Comparison of ENCODE assay signal across 8 cellular contexts in the genomic region with DNA sequence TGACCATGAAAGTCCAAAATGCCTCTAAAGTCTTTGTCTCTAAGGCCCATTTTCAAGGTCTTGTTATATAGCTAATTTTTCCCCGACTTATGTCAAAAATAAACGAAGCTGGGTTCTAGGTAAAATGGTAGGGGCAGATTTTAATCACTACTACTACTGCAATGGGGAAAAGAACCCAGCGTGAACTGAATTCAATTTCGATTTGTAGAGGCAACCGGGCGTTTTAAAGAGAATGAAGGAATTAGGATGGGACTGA. TPM values are rescaled to one million over a fixed set of nuclear protein-coding genes. Genes with fewer than 3 reads are reported as not detected.
A peak's percentile ranks its signal among the peaks of the same experiment; 100 is the strongest.
DNase-seq lines count a peak whose midpoint lies in the region; FAIRE-seq and TF ChIP-seq lines count a peak whose summit lies in the region.

No MANE protein-coding gene starts in this region.

- 10% methylated on average over 6 of the region's 6 CpGs for WGBS in liver
- WGBS in testis, 2 donors, result 5% methylated on average over 6 of the region's 6 CpGs

- DNase-seq in activated CD4-positive, alpha-beta T cell treated with anti-CD3 and anti-CD28 coated beads, Interleukin-2, amount 10 ng/mL, durations not matched to agents 7 days and 5 days, result no peak
- DNase-seq in activated CD4-positive, alpha-beta T cell treated with anti-CD3 and anti-CD28 coated beads for 1 hour, result no peak
- DNase-seq in astrocyte (ENCODE audit: low read depth) (no peak), testis (no peak), KG1 (lab: John Stamatoyannopoulos, UW) (no peak), DMS53 (lab: John Stamatoyannopoulos, UW) (no peak), occipital lobe (lab: John Stamatoyannopoulos, UW) (no peak)

- peaks cover 12% of the 10 kb centered on the region for H3K27me3 Mint-ChIP-seq in activated CD4-positive, alpha-beta T cell treated with anti-CD3 and anti-CD28 coated beads, Interleukin-2, amount 10 ng/mL, durations not matched to agents 7 days and 5 days
- H3K27me3 Mint-ChIP-seq in astrocyte (ENCODE audit: low read depth, unreplicated experiment), result no peaks in the 10 kb centered on the region

- H3K79me2 ChIP-seq in astrocyte (ENCODE audit: insufficient read depth, low read length), result peaks cover 18% of the 10 kb centered on the region

- peak overlapping the region; percentile 92 for H3K4me3 ChIP-seq in astrocyte (ENCODE audit: insufficient read depth, low read depth, low read length)
- peak overlapping the region; percentile 58 to 97 (median 97) for H3K4me3 ChIP-seq in liver (ENCODE audit: low read depth in 1 of 3, low read length in 3 of 3)
- H3K4me3 ChIP-seq in testis, result peak overlapping the region; percentile 70 to 75

- CTCF ChIA-PET in activated CD4-positive, alpha-beta T cell treated with anti-CD3 and anti-CD28 coated beads, Interleukin-2, amount 10 ng/mL, durations not matched to agents 7 days and 5 days (lab: Charles Lee), result interaction anchor here (1.0 to 1.2 kb wide), 3 partner anchors 9 to 167 kb away, joined by 3 to 4 read pairs (median 3); no protein-coding TSS in a partner anchor

- no peaks in the 10 kb centered on the region for H3K9me3 ChIP-seq in astrocyte (ENCODE audit: insufficient read depth, low read depth, low read length)
- H3K9me3 ChIP-seq in liver (ENCODE audit: control insufficient read depth in 4 of 4, low read length in 3 of 4), result no peaks in the 10 kb centered on the region
- H3K9me3 ChIP-seq in testis, result no peaks in the 10 kb centered on the region

- H3K4me1 ChIP-seq in astrocyte (ENCODE audit: insufficient read depth, low read length) (peaks cover 10% of the 10 kb centered on the region), liver (ENCODE audit: control insufficient read depth in 4 of 4, insufficient read depth in 4 of 4, low read length in 3 of 4) (peaks cover 5 to 12% (median 11%) of the 10 kb centered on the region in 4 donors), testis (peaks cover 3% of the 10 kb centered on the region)

- POLR2A ChIA-PET in activated CD4-positive, alpha-beta T cell treated with anti-CD3 and anti-CD28 coated beads, Interleukin-2, amount 10 ng/mL, durations not matched to agents 7 days and 5 days (lab: Charles Lee), result no interaction called here

- FAIRE-seq in astrocyte (lab: Jason Lieb, UNC), result no peak

- H3K4me1 Mint-ChIP-seq in activated CD4-positive, alpha-beta T cell treated with anti-CD3 and anti-CD28 coated beads, Interleukin-2, amount 10 ng/mL, durations not matched to agents 7 days and 5 days, result peaks cover 36% of the 10 kb centered on the region
- H3K4me1 Mint-ChIP-seq in astrocyte (ENCODE audit: low read depth, unreplicated experiment), result peaks cover 5% of the 10 kb centered on the region

- H3K27me3 ChIP-seq in astrocyte (ENCODE audit: insufficient read depth, low read length) (no peaks in the 10 kb centered on the region), liver (ENCODE audit: control insufficient read depth in 4 of 4, insufficient read depth in 4 of 4, low read length in 3 of 4) (no peaks in the 10 kb centered on the region), testis (no peaks in the 10 kb centered on the region)

- H3K36me3 Mint-ChIP-seq in activated CD4-positive, alpha-beta T cell treated with anti-CD3 and anti-CD28 coated beads, Interleukin-2, amount 10 ng/mL, durations not matched to agents 7 days and 5 days (ENCODE audit: low read depth), result peaks cover 21% of the 10 kb centered on the region
- no peaks in the 10 kb centered on the region for H3K36me3 Mint-ChIP-seq in astrocyte (ENCODE audit: low read depth, unreplicated experiment)

- no peak for TF ChIP-seq POLR2A in testis (IDR thresholded peaks at IDR 0.05)

- H3K9me3 Mint-ChIP-seq in activated CD4-positive, alpha-beta T cell treated with anti-CD3 and anti-CD28 coated beads, Interleukin-2, amount 10 ng/mL, durations not matched to agents 7 days and 5 days, result no peaks in the 10 kb centered on the region
- H3K9me3 Mint-ChIP-seq in astrocyte (ENCODE audit: unreplicated experiment), result no peaks in the 10 kb centered on the region

- H3K4me2 ChIP-seq in astrocyte (ENCODE audit: low read length), result peak overlapping the region; percentile 98

- peak overlapping the region; percentile 89 for H3K4me3 Mint-ChIP-seq in activated CD4-positive, alpha-beta T cell treated with anti-CD3 and anti-CD28 coated beads, Interleukin-2, amount 10 ng/mL, durations not matched to agents 7 days and 5 days
- peak overlapping the region; percentile 97 for H3K4me3 Mint-ChIP-seq in astrocyte (ENCODE audit: unreplicated experiment)

- H2AFZ ChIP-seq in astrocyte (ENCODE audit: low read depth, low read length), result peak overlapping the region; percentile 100

- TF ChIP-seq CTCF in astrocyte (IDR thresholded peaks at IDR 0.05; ENCODE audit: insufficient read depth, low read depth, low read length), result no peak
- no peak for TF ChIP-seq CTCF in liver (IDR thresholded peaks at IDR 0.05; ENCODE audit: low read depth, low read length, missing input control)
- TF ChIP-seq CTCF in testis (IDR thresholded peaks at IDR 0.05), result no peak

- no peaks in the 10 kb centered on the region for H4K20me1 ChIP-seq in astrocyte (ENCODE audit: insufficient read depth, low read length)

- intact Hi-C loops in testis (cut with DNase I; ENCODE audit: low total_unique reads), result no loop called here

- H3K36me3 ChIP-seq in astrocyte (ENCODE audit: insufficient read depth, low read length), result no peaks in the 10 kb centered on the region
- no peaks in the 10 kb centered on the region for H3K36me3 ChIP-seq in liver (ENCODE audit: control insufficient read depth in 4 of 4, insufficient read depth in 3 of 4, low read depth in 1 of 4, low read length in 3 of 4)
- no peaks in the 10 kb centered on the region for H3K36me3 ChIP-seq in testis (ENCODE audit: low read depth, missing control alignments)

- TF ChIP-seq RAD21 in liver (IDR thresholded peaks at IDR 0.05), result no peak

- peak overlapping the region; percentile 98 for H3K27ac ChIP-seq in astrocyte (ENCODE audit: low read depth, low read length)
- peak overlapping the region; percentile 99 to 100 for H3K27ac ChIP-seq in liver (ENCODE audit: low read depth in 1 of 2, low read length in 2 of 2)
- H3K27ac ChIP-seq in testis, result peak overlapping the region; percentile 97 to 98

- H3K9ac ChIP-seq in astrocyte (ENCODE audit: low read length), result peak overlapping the region; percentile 94
- no peak overlapping the region for H3K9ac ChIP-seq in liver (ENCODE audit: low read depth in 1 of 2, low read length in 2 of 2)

- H3K27ac Mint-ChIP-seq in activated CD4-positive, alpha-beta T cell treated with anti-CD3 and anti-CD28 coated beads, Interleukin-2, amount 10 ng/mL, durations not matched to agents 7 days and 5 days, result peak overlapping the region; percentile 100
- peak overlapping the region; percentile 98 for H3K27ac Mint-ChIP-seq in astrocyte (ENCODE audit: unreplicated experiment)

TF ChIP-seq in liver, 16 proteins besides CTCF, POLR2A, EP300 and RAD21:
- TF ChIP-seq FOXA2 (IDR thresholded peaks at IDR 0.05) (no peak), HNF4G (IDR thresholded peaks at IDR 0.05) (no peak), HNF4A (conservative IDR thresholded peaks at IDR 0.05) (no peak), TAF1 (conservative IDR thresholded peaks at IDR 0.05) (no peak), ATF3 (IDR thresholded peaks at IDR 0.05) (no peak), YY1 (IDR thresholded peaks at IDR 0.05) (no peak), MAX (IDR thresholded peaks at IDR 0.05) (no peak), GABPA (IDR thresholded peaks at IDR 0.05 in 1 of 2, conservative IDR thresholded peaks at IDR 0.05 in 1 of 2) (no peak), JUND (IDR thresholded peaks at IDR 0.05) (no peak)
- TF ChIP-seq, protein P1, sequence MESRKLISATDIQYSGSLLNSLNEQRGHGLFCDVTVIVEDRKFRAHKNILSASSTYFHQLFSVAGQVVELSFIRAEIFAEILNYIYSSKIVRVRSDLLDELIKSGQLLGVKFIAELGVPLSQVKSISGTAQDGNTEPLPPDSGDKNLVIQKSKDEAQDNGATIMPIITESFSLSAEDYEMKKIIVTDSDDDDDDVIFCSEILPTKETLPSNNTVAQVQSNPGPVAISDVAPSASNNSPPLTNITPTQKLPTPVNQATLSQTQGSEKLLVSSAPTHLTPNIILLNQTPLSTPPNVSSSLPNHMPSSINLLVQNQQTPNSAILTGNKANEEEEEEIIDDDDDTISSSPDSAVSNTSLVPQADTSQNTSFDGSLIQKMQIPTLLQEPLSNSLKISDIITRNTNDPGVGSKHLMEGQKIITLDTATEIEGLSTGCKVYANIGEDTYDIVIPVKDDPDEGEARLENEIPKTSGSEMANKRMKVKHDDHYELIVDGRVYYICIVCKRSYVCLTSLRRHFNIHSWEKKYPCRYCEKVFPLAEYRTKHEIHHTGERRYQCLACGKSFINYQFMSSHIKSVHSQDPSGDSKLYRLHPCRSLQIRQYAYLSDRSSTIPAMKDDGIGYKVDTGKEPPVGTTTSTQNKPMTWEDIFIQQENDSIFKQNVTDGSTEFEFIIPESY (IDR thresholded peaks at IDR 0.05), result no peak
TF ChIP-seq in liver: peak in this region for 0.

RNA-seq across cellular contexts. Expression of gene EXO1, which starts 0.5 kb away (rescaled TPM):
- 10 to 100 TPM; 41.3 to 44.4 TPM for total RNA-seq in activated CD4-positive, alpha-beta T cell treated with anti-CD3 and anti-CD28 coated beads, Interleukin-2, amount 10 ng/mL, durations not matched to agents 7 days and 5 days
- 2.9 and 3.8 TPM in 2 replicates for total RNA-seq in astrocyte
- 10 to 100 TPM in 1 of 2 donors, under 1 TPM in 1; 0.25 to 16.2 TPM for total RNA-seq in liver
- under 1 TPM; 0.44 to 0.51 TPM for polyA plus RNA-seq in liver
- 1 to 10 TPM; 8.2 to 8.4 TPM for total RNA-seq in testis
- 8.3 TPM for polyA plus RNA-seq in testis (ENCODE audit: insufficient read depth, low read depth, low replicate concordance)
- total RNA-seq in occipital lobe, result 3.4 TPM
